ENCODE assay signal across 2 cellular contexts in genomic region chr7:121023189-121023588, GRCh38.
TF ChIP-seq lines count a peak whose summit lies in the region.

No MANE protein-coding gene starts in this region.

TF ChIP-seq in IMR-90, 13 proteins besides CTCF, POLR2A, EP300 and RAD21:
- TF ChIP-seq, protein P1, sequence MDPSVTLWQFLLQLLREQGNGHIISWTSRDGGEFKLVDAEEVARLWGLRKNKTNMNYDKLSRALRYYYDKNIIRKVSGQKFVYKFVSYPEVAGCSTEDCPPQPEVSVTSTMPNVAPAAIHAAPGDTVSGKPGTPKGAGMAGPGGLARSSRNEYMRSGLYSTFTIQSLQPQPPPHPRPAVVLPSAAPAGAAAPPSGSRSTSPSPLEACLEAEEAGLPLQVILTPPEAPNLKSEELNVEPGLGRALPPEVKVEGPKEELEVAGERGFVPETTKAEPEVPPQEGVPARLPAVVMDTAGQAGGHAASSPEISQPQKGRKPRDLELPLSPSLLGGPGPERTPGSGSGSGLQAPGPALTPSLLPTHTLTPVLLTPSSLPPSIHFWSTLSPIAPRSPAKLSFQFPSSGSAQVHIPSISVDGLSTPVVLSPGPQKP (IDR thresholded peaks at IDR 0.05; ENCODE audit: borderline replicate concordance, low read depth, low read length): no peak
- no peak for TF ChIP-seq NFE2L2 (IDR thresholded peaks at IDR 0.05; ENCODE audit: low read depth, low read length)
- TF ChIP-seq, protein P2, sequence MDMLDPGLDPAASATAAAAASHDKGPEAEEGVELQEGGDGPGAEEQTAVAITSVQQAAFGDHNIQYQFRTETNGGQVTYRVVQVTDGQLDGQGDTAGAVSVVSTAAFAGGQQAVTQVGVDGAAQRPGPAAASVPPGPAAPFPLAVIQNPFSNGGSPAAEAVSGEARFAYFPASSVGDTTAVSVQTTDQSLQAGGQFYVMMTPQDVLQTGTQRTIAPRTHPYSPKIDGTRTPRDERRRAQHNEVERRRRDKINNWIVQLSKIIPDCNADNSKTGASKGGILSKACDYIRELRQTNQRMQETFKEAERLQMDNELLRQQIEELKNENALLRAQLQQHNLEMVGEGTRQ (IDR thresholded peaks at IDR 0.05; ENCODE audit: low read depth, low read length): no peak
- TF ChIP-seq MAFK (IDR thresholded peaks at IDR 0.05; ENCODE audit: low read depth, low read length): no peak
- no peak for TF ChIP-seq CHD1 (IDR thresholded peaks at IDR 0.05; ENCODE audit: low read depth, low read length)
- TF ChIP-seq RFX5 (IDR thresholded peaks at IDR 0.05; ENCODE audit: low read depth, low read length): no peak
- no peak for TF ChIP-seq BHLHE40 (IDR thresholded peaks at IDR 0.05; ENCODE audit: low read depth, low read length)
- no peak for TF ChIP-seq MAZ (IDR thresholded peaks at IDR 0.05; ENCODE audit: borderline replicate concordance, low read depth, low read length)

TF ChIP-seq in H1, 55 proteins besides CTCF, POLR2A, EP300 and RAD21:
- no peak for TF ChIP-seq POLR2AphosphoS5 (IDR thresholded peaks at IDR 0.05; ENCODE audit: low read depth, low read length)
- no peak for TF ChIP-seq FOSL1 (IDR thresholded peaks at IDR 0.05; ENCODE audit: insufficient read depth, low read depth, low read length)
- TF ChIP-seq RNF2 (IDR thresholded peaks at IDR 0.05; ENCODE audit: borderline replicate concordance, low read depth, low read length, missing control alignments, poor library complexity, severe bottlenecking): no peak
- TF ChIP-seq TAF7 (optimal IDR thresholded peaks at IDR 0.05; ENCODE audit: borderline replicate concordance, low read depth, low read length): no peak
- TF ChIP-seq CBX5 (IDR thresholded peaks at IDR 0.05; ENCODE audit: low read depth, low read length): no peak
- TF ChIP-seq, protein P3, sequence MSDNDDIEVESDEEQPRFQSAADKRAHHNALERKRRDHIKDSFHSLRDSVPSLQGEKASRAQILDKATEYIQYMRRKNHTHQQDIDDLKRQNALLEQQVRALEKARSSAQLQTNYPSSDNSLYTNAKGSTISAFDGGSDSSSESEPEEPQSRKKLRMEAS (IDR thresholded peaks at IDR 0.05): no peak
- TF ChIP-seq, protein P4, sequence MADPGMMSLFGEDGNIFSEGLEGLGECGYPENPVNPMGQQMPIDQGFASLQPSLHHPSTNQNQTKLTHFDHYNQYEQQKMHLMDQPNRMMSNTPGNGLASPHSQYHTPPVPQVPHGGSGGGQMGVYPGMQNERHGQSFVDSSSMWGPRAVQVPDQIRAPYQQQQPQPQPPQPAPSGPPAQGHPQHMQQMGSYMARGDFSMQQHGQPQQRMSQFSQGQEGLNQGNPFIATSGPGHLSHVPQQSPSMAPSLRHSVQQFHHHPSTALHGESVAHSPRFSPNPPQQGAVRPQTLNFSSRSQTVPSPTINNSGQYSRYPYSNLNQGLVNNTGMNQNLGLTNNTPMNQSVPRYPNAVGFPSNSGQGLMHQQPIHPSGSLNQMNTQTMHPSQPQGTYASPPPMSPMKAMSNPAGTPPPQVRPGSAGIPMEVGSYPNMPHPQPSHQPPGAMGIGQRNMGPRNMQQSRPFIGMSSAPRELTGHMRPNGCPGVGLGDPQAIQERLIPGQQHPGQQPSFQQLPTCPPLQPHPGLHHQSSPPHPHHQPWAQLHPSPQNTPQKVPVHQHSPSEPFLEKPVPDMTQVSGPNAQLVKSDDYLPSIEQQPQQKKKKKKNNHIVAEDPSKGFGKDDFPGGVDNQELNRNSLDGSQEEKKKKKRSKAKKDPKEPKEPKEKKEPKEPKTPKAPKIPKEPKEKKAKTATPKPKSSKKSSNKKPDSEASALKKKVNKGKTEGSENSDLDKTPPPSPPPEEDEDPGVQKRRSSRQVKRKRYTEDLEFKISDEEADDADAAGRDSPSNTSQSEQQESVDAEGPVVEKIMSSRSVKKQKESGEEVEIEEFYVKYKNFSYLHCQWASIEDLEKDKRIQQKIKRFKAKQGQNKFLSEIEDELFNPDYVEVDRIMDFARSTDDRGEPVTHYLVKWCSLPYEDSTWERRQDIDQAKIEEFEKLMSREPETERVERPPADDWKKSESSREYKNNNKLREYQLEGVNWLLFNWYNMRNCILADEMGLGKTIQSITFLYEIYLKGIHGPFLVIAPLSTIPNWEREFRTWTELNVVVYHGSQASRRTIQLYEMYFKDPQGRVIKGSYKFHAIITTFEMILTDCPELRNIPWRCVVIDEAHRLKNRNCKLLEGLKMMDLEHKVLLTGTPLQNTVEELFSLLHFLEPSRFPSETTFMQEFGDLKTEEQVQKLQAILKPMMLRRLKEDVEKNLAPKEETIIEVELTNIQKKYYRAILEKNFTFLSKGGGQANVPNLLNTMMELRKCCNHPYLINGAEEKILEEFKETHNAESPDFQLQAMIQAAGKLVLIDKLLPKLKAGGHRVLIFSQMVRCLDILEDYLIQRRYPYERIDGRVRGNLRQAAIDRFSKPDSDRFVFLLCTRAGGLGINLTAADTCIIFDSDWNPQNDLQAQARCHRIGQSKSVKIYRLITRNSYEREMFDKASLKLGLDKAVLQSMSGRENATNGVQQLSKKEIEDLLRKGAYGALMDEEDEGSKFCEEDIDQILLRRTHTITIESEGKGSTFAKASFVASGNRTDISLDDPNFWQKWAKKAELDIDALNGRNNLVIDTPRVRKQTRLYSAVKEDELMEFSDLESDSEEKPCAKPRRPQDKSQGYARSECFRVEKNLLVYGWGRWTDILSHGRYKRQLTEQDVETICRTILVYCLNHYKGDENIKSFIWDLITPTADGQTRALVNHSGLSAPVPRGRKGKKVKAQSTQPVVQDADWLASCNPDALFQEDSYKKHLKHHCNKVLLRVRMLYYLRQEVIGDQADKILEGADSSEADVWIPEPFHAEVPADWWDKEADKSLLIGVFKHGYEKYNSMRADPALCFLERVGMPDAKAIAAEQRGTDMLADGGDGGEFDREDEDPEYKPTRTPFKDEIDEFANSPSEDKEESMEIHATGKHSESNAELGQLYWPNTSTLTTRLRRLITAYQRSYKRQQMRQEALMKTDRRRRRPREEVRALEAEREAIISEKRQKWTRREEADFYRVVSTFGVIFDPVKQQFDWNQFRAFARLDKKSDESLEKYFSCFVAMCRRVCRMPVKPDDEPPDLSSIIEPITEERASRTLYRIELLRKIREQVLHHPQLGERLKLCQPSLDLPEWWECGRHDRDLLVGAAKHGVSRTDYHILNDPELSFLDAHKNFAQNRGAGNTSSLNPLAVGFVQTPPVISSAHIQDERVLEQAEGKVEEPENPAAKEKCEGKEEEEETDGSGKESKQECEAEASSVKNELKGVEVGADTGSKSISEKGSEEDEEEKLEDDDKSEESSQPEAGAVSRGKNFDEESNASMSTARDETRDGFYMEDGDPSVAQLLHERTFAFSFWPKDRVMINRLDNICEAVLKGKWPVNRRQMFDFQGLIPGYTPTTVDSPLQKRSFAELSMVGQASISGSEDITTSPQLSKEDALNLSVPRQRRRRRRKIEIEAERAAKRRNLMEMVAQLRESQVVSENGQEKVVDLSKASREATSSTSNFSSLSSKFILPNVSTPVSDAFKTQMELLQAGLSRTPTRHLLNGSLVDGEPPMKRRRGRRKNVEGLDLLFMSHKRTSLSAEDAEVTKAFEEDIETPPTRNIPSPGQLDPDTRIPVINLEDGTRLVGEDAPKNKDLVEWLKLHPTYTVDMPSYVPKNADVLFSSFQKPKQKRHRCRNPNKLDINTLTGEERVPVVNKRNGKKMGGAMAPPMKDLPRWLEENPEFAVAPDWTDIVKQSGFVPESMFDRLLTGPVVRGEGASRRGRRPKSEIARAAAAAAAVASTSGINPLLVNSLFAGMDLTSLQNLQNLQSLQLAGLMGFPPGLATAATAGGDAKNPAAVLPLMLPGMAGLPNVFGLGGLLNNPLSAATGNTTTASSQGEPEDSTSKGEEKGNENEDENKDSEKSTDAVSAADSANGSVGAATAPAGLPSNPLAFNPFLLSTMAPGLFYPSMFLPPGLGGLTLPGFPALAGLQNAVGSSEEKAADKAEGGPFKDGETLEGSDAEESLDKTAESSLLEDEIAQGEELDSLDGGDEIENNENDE (IDR thresholded peaks at IDR 0.05; ENCODE audit: insufficient replicate concordance, low read length): no peak
- no peak for TF ChIP-seq CTBP2 (IDR thresholded peaks at IDR 0.05; ENCODE audit: borderline replicate concordance, insufficient read depth, insufficient read length, low read length)
- no peak for TF ChIP-seq GTF2F1 (IDR thresholded peaks at IDR 0.05; ENCODE audit: borderline replicate concordance, low read depth, low read length)
- TF ChIP-seq TAF1 (IDR thresholded peaks at IDR 0.05; ENCODE audit: low read depth, low read length): no peak
- TF ChIP-seq EZH2 (IDR thresholded peaks at IDR 0.05; ENCODE audit: low read depth, low read length, severe bottlenecking): no peak
- TF ChIP-seq TEAD4 (IDR thresholded peaks at IDR 0.05; ENCODE audit: low read depth, low read length): no peak
- no peak for TF ChIP-seq EGR1 (IDR thresholded peaks at IDR 0.05; ENCODE audit: borderline replicate concordance, low read depth, low read length)
- TF ChIP-seq, protein P5, sequence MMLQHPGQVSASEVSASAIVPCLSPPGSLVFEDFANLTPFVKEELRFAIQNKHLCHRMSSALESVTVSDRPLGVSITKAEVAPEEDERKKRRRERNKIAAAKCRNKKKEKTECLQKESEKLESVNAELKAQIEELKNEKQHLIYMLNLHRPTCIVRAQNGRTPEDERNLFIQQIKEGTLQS (IDR thresholded peaks at IDR 0.05; ENCODE audit: insufficient read depth, low read depth, low read length): no peak
- no peak for TF ChIP-seq NRF1 (IDR thresholded peaks at IDR 0.05; ENCODE audit: low read depth, low read length)
- no peak for TF ChIP-seq HDAC6 (IDR thresholded peaks at IDR 0.05; ENCODE audit: low read depth, low read length)
- TF ChIP-seq, protein P6, sequence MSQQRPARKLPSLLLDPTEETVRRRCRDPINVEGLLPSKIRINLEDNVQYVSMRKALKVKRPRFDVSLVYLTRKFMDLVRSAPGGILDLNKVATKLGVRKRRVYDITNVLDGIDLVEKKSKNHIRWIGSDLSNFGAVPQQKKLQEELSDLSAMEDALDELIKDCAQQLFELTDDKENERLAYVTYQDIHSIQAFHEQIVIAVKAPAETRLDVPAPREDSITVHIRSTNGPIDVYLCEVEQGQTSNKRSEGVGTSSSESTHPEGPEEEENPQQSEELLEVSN (IDR thresholded peaks at IDR 0.05): no peak
- TF ChIP-seq KDM4A (IDR thresholded peaks at IDR 0.05; ENCODE audit: low read depth, low read length, severe bottlenecking): no peak
- no peak for TF ChIP-seq SIRT6 (IDR thresholded peaks at IDR 0.05; ENCODE audit: low read length)
- no peak for TF ChIP-seq POU5F1 (IDR thresholded peaks at IDR 0.05; ENCODE audit: low read depth, low read length)
TF ChIP-seq in H1: peak in this region for 0.
